Comparison of ENCODE assay signal across 24 cellular contexts in the genomic region with DNA sequence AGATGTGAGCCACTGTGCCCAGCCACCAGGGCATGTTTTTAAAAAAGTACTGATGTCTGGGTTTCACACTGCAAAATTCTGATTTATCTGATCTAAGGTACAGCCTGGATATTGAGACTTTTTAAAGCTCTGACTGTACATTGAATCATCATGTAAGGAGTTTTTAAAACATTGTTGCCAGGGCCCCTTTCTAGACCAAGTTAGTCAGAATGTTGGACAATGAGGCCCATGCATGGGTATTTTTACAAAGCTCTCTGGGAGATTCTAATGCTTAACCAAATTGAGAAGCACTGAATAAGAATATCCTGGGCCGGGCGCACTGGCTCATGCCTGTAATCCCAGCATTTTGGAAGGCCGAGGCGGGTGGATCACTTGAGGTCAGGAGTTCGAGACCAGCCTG. TPM values are rescaled to one million over a fixed set of nuclear protein-coding genes. Genes with fewer than 3 reads are reported as not detected.
DNase-seq lines count a peak whose midpoint lies in the region; ATAC-seq, FAIRE-seq and TF ChIP-seq lines count a peak whose summit lies in the region.
"Had no signal": no experiment of that assay in that cellular context is flagged by ENCODE, and none has a peak within 500 bp of the region (broad histone marks: within the 10 kb centered on the region; RNA-seq: fewer than 3 reads in every experiment).

No MANE protein-coding gene starts in this region.

- H3K4me3 ChIP-seq in PC-3 (ENCODE audit: low read length) (no peak overlapping the region), bronchial epithelial cell (ENCODE audit: low read depth, low read length) (no peak overlapping the region), foreskin fibroblast (ENCODE audit: low read depth in 1 of 2, low read length in 2 of 2) (no peak overlapping the region)
- H3K4me3 ChIP-seq: SK-N-MC had no signal

- no TSS peak for BruUV-seq in PC-3 (replicated peaks; lab: Mats Ljungman, UMichigan)

- no peaks in the 10 kb centered on the region for H3K9me3 ChIP-seq in PC-3 (ENCODE audit: low read length)

- peaks cover 5% of the 10 kb centered on the region; the same call in 1 of the 2 replicates for H3K4me1 ChIP-seq in PC-3 (ENCODE audit: insufficient read depth, low read length)

- CTCF ChIA-PET in PC-3 (lab: Charles Lee): interaction anchor here (1.3 kb wide), 2 partner anchors 16 to 45 kb away, joined by 4 to 6 read pairs; a partner anchor contains a TSS

- H3K9me2 ChIP-seq in PC-3 (replicated peaks; ENCODE audit: low read length): no peaks in the 10 kb centered on the region

- H3K9ac ChIP-seq in PC-3 (ENCODE audit: low read length): no peak overlapping the region
- H3K9ac ChIP-seq: KMS-11 had no signal

- DNase-seq in PC-3: peak; percentile 26
- peak; percentile 30 for DNase-seq in bronchial epithelial cell (ENCODE audit: low read depth)
- DNase-seq in foreskin fibroblast: peak; percentile 23 to 54
- no peak for DNase-seq in SK-N-DZ (ENCODE audit: low spot score)
- DNase-seq: CD8-positive, alpha-beta memory T cell; DMS 273 treated with DMSO at 0.1 percent for 48 hours; DMS79; EL; GF-D8; H7; NCI-H1048; NCI-H1417; NCI-H2081; NCI-H2227 treated with DMSO at 0.1 percent for 48 hours; NCI-H526 treated with DMSO at 0.1 percent for 48 hours; SHP77 treated with DMSO at 0.1 percent for 48 hours had no signal

- peak; percentile 66 for ATAC-seq in PC-3
- no peak for ATAC-seq in HG03039 (IDR thresholded peaks at IDR 0.05; ENCODE audit: unreplicated experiment)
- ATAC-seq in HG03095 (IDR thresholded peaks at IDR 0.05; ENCODE audit: unreplicated experiment): no peak
- no peak for ATAC-seq in HG03175 (IDR thresholded peaks at IDR 0.05; ENCODE audit: unreplicated experiment)

- H4K20me1 ChIP-seq in PC-3 (ENCODE audit: low read length): no peaks in the 10 kb centered on the region

- H3K27me3 ChIP-seq in PC-3 (ENCODE audit: low read length) (no peaks in the 10 kb centered on the region), bronchial epithelial cell (ENCODE audit: control insufficient read depth, insufficient read depth, low read length) (no peaks in the 10 kb centered on the region)

- no peak overlapping the region for H3K27ac ChIP-seq in PC-3 (ENCODE audit: low read length)
- H3K27ac ChIP-seq: C4-2B, KMS-11, RWPE1, SK-N-MC had no signal

- no peak for FAIRE-seq in bronchial epithelial cell (lab: Jason Lieb, UNC)
- FAIRE-seq: GM12891 had no signal

- POLR2A ChIA-PET in PC-3 (lab: Charles Lee; ENCODE audit: unreplicated experiment): no interaction called here

- H3K4me2 ChIP-seq in PC-3 (ENCODE audit: low read length): no peak overlapping the region
- H3K4me2 ChIP-seq: KMS-11 had no signal

- peaks cover 11% of the 10 kb centered on the region for H3K36me3 ChIP-seq in PC-3 (ENCODE audit: low read depth, low read length)
- H3K36me3 ChIP-seq in bronchial epithelial cell (ENCODE audit: control insufficient read depth, insufficient read depth, low read length): peaks cover 1% of the 10 kb centered on the region

- H2AFZ ChIP-seq in PC-3 (ENCODE audit: low read length): no peak overlapping the region

- H3K79me2 ChIP-seq in PC-3 (ENCODE audit: low read length): no peaks in the 10 kb centered on the region

- intact Hi-C loops in PC-3 (cut with micrococcal nuclease): no loop called here

- TF ChIP-seq CTCF in PC-3 (conservative IDR thresholded peaks at IDR 0.05; ENCODE audit: low read depth, low read length) (no peak), bronchial epithelial cell (IDR thresholded peaks at IDR 0.05; ENCODE audit: insufficient read depth, low read length, severe bottlenecking) (no peak), foreskin fibroblast (IDR thresholded peaks at IDR 0.05; ENCODE audit: low read depth, low read length) (no peak)

- H3F3A ChIP-seq in PC-3 (ENCODE audit: low read length, unreplicated experiment): no peaks in the 10 kb centered on the region

RNA-seq across cellular contexts. Expression of a gene that starts 16.7 kb away (rescaled TPM):
- total RNA-seq in PC-3 (2014; rRNA removed): 14.3 and 17.5 TPM in 2 replicates
- total RNA-seq in bronchial epithelial cell: 37.6 and 40.3 TPM in 2 replicates
- polyA plus RNA-seq in SK-N-DZ (2014; cell fraction: cytosol; rRNA removed): 10.1 and 18.6 TPM in 2 replicates
- 4.8 and 5.3 TPM in 2 replicates for polyA plus RNA-seq in SK-N-DZ (2014; cell fraction: nucleus; rRNA removed)

RNA-seq across cellular contexts. Expression of a gene that starts 38.5 kb away (rescaled TPM):
- 1.2 and 2.4 TPM in 2 replicates for total RNA-seq in PC-3 (2014; rRNA removed)
- 2.6 and 4.2 TPM in 2 replicates for total RNA-seq in bronchial epithelial cell
- polyA plus RNA-seq in SK-N-DZ (2014; cell fraction: cytosol; rRNA removed): 9.8 and 10.6 TPM in 2 replicates
- 16.2 and 21.8 TPM in 2 replicates for polyA plus RNA-seq in SK-N-DZ (2014; cell fraction: nucleus; rRNA removed)

RNA-seq across cellular contexts. Expression of a gene that starts 38.9 kb away (rescaled TPM):
- 13.7 and 18.5 TPM in 2 replicates for total RNA-seq in PC-3 (2014; rRNA removed)
- total RNA-seq in bronchial epithelial cell: 22.1 and 23.0 TPM in 2 replicates
- polyA plus RNA-seq in SK-N-DZ (2014; cell fraction: cytosol; rRNA removed): 8.3 and 9.6 TPM in 2 replicates
- polyA plus RNA-seq in SK-N-DZ (2014; cell fraction: nucleus; rRNA removed): 79.3 and 145 TPM in 2 replicates

RNA-seq across cellular contexts. Expression of a gene that starts 52.1 kb away (rescaled TPM):
- total RNA-seq in PC-3 (2014; rRNA removed) (27.3 and 28.9 TPM in 2 replicates), bronchial epithelial cell (27.9 and 48.5 TPM in 2 replicates)
- 16.8 and 23.1 TPM in 2 replicates for polyA plus RNA-seq in SK-N-DZ (2014; cell fraction: cytosol; rRNA removed)
- polyA plus RNA-seq in SK-N-DZ (2014; cell fraction: nucleus; rRNA removed): 4.3 and 5.7 TPM in 2 replicates
